ENCODE assay signal across 18 cellular contexts in genomic region chr4:22504931-22505330, GRCh38. TPM values are rescaled to one million over a fixed set of nuclear protein-coding genes. Genes with fewer than 3 reads are reported as not detected.
DNase-seq lines count a peak whose midpoint lies in the region; ATAC-seq and TF ChIP-seq lines count a peak whose summit lies in the region.
"Had no signal": no experiment of that assay in that cellular context is flagged by ENCODE, and none has a peak within 500 bp of the region (broad histone marks: within the 10 kb centered on the region; RNA-seq: fewer than 3 reads in every experiment).

No MANE protein-coding gene starts in this region.

- peaks cover 12% of the 10 kb centered on the region for H3K4me1 Mint-ChIP-seq in activated CD8-positive, alpha-beta T cell treated with anti-CD3 and anti-CD28 coated beads, Interleukin-2, amount 10 ng/mL, durations not matched to agents 7 days and 5 days (ENCODE audit: low read depth)

- H3K4me1 ChIP-seq in HEK293 (ENCODE audit: control insufficient read depth, insufficient read depth, low read length) (peaks cover 9% of the 10 kb centered on the region), esophagus muscularis mucosa (peaks cover 17 to 61% (median 36%) of the 10 kb centered on the region in 4 donors)

- TF ChIP-seq CTCF in HEK293 (tag by site-specific recombination; IDR thresholded peaks at IDR 0.05), result no peak
- no peak for TF ChIP-seq CTCF in esophagus muscularis mucosa (IDR thresholded peaks at IDR 0.05)

- no peaks in the 10 kb centered on the region for H3K9me3 Mint-ChIP-seq in activated CD8-positive, alpha-beta T cell treated with anti-CD3 and anti-CD28 coated beads, Interleukin-2, amount 10 ng/mL, durations not matched to agents 7 days and 5 days (ENCODE audit: insufficient read depth)

- H3K27ac Mint-ChIP-seq in activated CD8-positive, alpha-beta T cell treated with anti-CD3 and anti-CD28 coated beads, Interleukin-2, amount 10 ng/mL, durations not matched to agents 7 days and 5 days, result no peak overlapping the region

- CTCF ChIA-PET in HEK293 (lab: Yijun Ruan, JAX), result interaction anchor here (0.9 kb wide), 1 partner anchor 9 kb away, joined by 4 read pairs; no protein-coding TSS in a partner anchor
- CTCF ChIA-PET in activated CD8-positive, alpha-beta T cell treated with anti-CD3 and anti-CD28 coated beads, Interleukin-2, amount 10 ng/mL, durations not matched to agents 7 days and 5 days (lab: Charles Lee), result no interaction called here

- TF ChIP-seq POLR2A in esophagus muscularis mucosa (IDR thresholded peaks at IDR 0.05; ENCODE audit: low read depth), result no peak

- no peaks in the 10 kb centered on the region for H3K27me3 Mint-ChIP-seq in activated CD8-positive, alpha-beta T cell treated with anti-CD3 and anti-CD28 coated beads, Interleukin-2, amount 10 ng/mL, durations not matched to agents 7 days and 5 days (ENCODE audit: low read depth)

- TF ChIP-seq EP300 in esophagus muscularis mucosa (IDR thresholded peaks at IDR 0.05), result no peak

- no peak overlapping the region for H3K4me3 ChIP-seq in HEK293 (ENCODE audit: low read depth, low read length)
- H3K4me3 ChIP-seq in esophagus muscularis mucosa, result no peak overlapping the region

- no peaks in the 10 kb centered on the region for H3K36me3 Mint-ChIP-seq in activated CD8-positive, alpha-beta T cell treated with anti-CD3 and anti-CD28 coated beads, Interleukin-2, amount 10 ng/mL, durations not matched to agents 7 days and 5 days (ENCODE audit: low read depth)

- H3K4me3 Mint-ChIP-seq in activated CD8-positive, alpha-beta T cell treated with anti-CD3 and anti-CD28 coated beads, Interleukin-2, amount 10 ng/mL, durations not matched to agents 7 days and 5 days, result no peak overlapping the region

- H3K27ac ChIP-seq in HEK293 (ENCODE audit: extremely low read depth, low read depth, low read length) (no peak overlapping the region), esophagus muscularis mucosa (replicated peaks in 1 of 4) (no peak overlapping the region), caudate nucleus (ENCODE audit: low read depth, low read length) (no peak overlapping the region)

- intact Hi-C loops in esophagus muscularis mucosa (cut with DNase I), result no loop called here

- no peaks in the 10 kb centered on the region for H3K27me3 ChIP-seq in esophagus muscularis mucosa

- no peak for ATAC-seq in activated CD8-positive, alpha-beta T cell treated with anti-CD3 and anti-CD28 coated beads, Interleukin-2, amount 10 ng/mL, durations not matched to agents 7 days and 5 days
- ATAC-seq: Panc1 had no signal

- no peaks in the 10 kb centered on the region for H3K36me3 ChIP-seq in HEK293 (ENCODE audit: control insufficient read depth in 2 of 2, insufficient read depth in 1 of 2, low read length in 2 of 2)
- H3K36me3 ChIP-seq in esophagus muscularis mucosa, result no peaks in the 10 kb centered on the region

- POLR2A ChIA-PET in HEK293 (lab: Yijun Ruan, JAX), result no interaction called here
- POLR2A ChIA-PET in activated CD8-positive, alpha-beta T cell treated with anti-CD3 and anti-CD28 coated beads, Interleukin-2, amount 10 ng/mL, durations not matched to agents 7 days and 5 days (lab: Charles Lee), result no interaction called here

- DNase-seq in RPMI7951 (ENCODE audit: low read depth) (peak; percentile 38), esophagus muscularis mucosa (ENCODE audit: extremely low spot score) (peak; percentile 78), renal cortical epithelial cell (ENCODE audit: low read depth) (peak; percentile 19), NCI-H2081 (lab: John Stamatoyannopoulos, UW) (no peak), caudate nucleus (lab: John Stamatoyannopoulos, UW) (no peak)
- no peak for DNase-seq in activated CD8-positive, alpha-beta T cell treated with anti-CD3 and anti-CD28 coated beads, Interleukin-2, amount 10 ng/mL, durations not matched to agents 7 days and 5 days
- DNase-seq: ACHN, C1 segment of cervical spinal cord, DND-41, GF-D8, KBM-7, NCI-H1417 treated with DMSO at 0.1 percent for 48 hours, NCI-H187 treated with DMSO at 0.1 percent for 48 hours, NCI-H345, NCI-H524 treated with DMSO at 0.1 percent for 48 hours, Right ventricle myocardium superior had no signal

- H3K9me3 ChIP-seq in HEK293 (ENCODE audit: control insufficient read depth, insufficient read depth, low read depth, low read length), result no peaks in the 10 kb centered on the region
- H3K9me3 ChIP-seq in esophagus muscularis mucosa, result no peaks in the 10 kb centered on the region

- WGBS in esophagus muscularis mucosa, result 94% methylated on average over 4 of the region's 4 CpGs

TF ChIP-seq in HEK293, 187 proteins besides CTCF, POLR2A, EP300 and RAD21:
- no peak for TF ChIP-seq ZSCAN30 (tag by site-specific recombination; IDR thresholded peaks at IDR 0.05)
- no peak for TF ChIP-seq ZNF768 (tag by site-specific recombination; IDR thresholded peaks at IDR 0.05)
- no peak for TF ChIP-seq ZNF747 (tag by site-specific recombination; IDR thresholded peaks at IDR 0.05)
- no peak for TF ChIP-seq ZBTB17 (tag by site-specific recombination; IDR thresholded peaks at IDR 0.05)
- TF ChIP-seq ZNF549 (tag by site-specific recombination; IDR thresholded peaks at IDR 0.05), result no peak
- peak; percentile 61 for TF ChIP-seq PRDM4 (tag by site-specific recombination; IDR thresholded peaks at IDR 0.05)
- TF ChIP-seq ZNF138 (tag by site-specific recombination; IDR thresholded peaks at IDR 0.05; ENCODE audit: borderline replicate concordance), result no peak

RNA-seq across cellular contexts. Expression of gene ADGRA3, which starts 10.9 kb away (rescaled TPM):
- total RNA-seq in RPMI7951 (2014; rRNA removed; shearing (Covaris generic)), result 12.4 and 12.9 TPM in 2 replicates
- total RNA-seq in esophagus muscularis mucosa, result 10 to 100 TPM; 24.9 to 41.0 (median 35.3) TPM
- total RNA-seq in renal cortical epithelial cell, result 19.6 and 71.9 TPM in 2 replicates
- total RNA-seq in activated CD8-positive, alpha-beta T cell treated with anti-CD3 and anti-CD28 coated beads, Interleukin-2, amount 10 ng/mL, durations not matched to agents 7 days and 5 days, result 1 to 10 TPM; 2.3 to 3.1 TPM

Comparison
In these comparisons a context has a peak if more than half of its experiments do, and no peak if none do; other contexts are left out.
1. DNase-seq: peak in RPMI7951 (single experiment), esophagus muscularis mucosa (single experiment) and renal cortical epithelial cell (single experiment); none in NCI-H2081 (0 of 2), caudate nucleus (0 of 61) and activated CD8-positive, alpha-beta T cell treated with anti-CD3 and anti-CD28 coated beads, Interleukin-2, amount 10 ng/mL, durations not matched to agents 7 days and 5 days (single experiment).